8 cellular contexts compared by ENCODE assay signal in the genomic region with DNA sequence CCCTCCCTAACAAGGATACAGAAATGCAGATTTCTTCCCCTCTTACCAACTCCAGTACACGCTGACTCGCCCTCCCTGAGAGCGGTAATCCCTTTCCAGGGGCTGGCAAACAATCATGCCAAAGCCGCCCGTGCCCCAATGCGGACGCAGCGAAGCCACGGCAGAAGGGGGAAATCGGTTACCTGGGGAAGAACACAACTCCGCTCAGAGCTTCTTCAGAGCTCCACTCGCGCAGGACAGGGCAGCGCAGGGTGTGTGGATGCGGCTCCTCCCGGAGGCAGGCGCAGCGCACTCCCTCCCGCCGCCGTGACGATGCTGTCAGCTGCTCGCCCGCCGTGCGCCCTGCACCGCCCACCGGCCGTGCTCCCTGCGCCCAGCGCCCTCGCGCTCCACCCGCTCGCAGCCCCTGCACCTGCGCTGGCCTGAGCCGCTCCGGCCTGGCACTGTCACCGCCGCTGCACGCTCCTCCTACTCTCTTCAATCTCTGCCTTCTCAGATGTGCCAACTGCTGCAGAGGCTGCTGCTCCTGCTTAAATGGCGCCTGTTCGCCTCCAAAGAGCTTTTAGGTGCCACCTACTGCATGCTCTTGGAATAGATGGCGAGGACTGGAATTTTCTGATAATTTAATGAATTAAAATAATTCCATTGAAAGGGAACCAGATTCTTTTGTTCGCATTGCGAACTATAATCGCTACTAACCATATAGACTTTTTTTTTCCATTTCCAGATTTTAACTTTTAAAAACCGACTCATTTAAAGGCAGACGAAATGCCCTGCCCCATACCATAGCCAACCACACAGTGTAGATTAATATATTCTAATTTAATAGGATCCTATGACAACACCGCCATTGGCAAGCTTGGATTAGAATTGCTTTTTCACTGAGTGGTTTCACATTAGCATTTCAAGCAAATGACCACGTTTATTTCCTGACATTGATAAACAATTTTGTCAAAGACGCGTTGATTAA. TPM values are rescaled to one million over a fixed set of nuclear protein-coding genes. Genes with fewer than 3 reads are reported as not detected.
A peak's percentile ranks its signal among the peaks of the same experiment; 100 is the strongest.
DNase-seq lines count a peak whose midpoint lies in the region; ATAC-seq, FAIRE-seq and TF ChIP-seq lines count a peak whose summit lies in the region.

A gene with protein sequence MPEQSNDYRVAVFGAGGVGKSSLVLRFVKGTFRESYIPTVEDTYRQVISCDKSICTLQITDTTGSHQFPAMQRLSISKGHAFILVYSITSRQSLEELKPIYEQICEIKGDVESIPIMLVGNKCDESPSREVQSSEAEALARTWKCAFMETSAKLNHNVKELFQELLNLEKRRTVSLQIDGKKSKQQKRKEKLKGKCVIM (minus strand): TSS at position 255 of the 970 bp plus-strand sequence. CDS start 28,997 bp downstream, outside the sequence.

- no peaks in the 10 kb centered on the region for H3K36me3 Mint-ChIP-seq in chondrocyte (ENCODE audit: low read depth)

- TF ChIP-seq CTCF in chondrocyte (IDR thresholded peaks at IDR 0.05) (peak; percentile 96), kidney (IDR thresholded peaks at IDR 0.05; ENCODE audit: borderline replicate concordance, extremely low read depth, insufficient read depth) (peak; percentile 47)

- H3K36me3 ChIP-seq in NT2/D1 (ENCODE audit: insufficient read depth, insufficient read length, low read length) = no peaks in the 10 kb centered on the region
- H3K36me3 ChIP-seq in kidney (ENCODE audit: control insufficient read depth in 1 of 2, insufficient read depth in 2 of 2, low read length in 2 of 2) = no peaks in the 10 kb centered on the region

- no peaks in the 10 kb centered on the region for H3K4me1 ChIP-seq in NT2/D1 (ENCODE audit: insufficient read depth, insufficient read length)
- no peaks in the 10 kb centered on the region for H3K4me1 ChIP-seq in kidney (ENCODE audit: control insufficient read depth in 1 of 2, insufficient read depth in 1 of 2, low read depth in 1 of 2, low read length in 2 of 2)

- H3K27me3 Mint-ChIP-seq in chondrocyte (ENCODE audit: low read depth) = peaks cover 8% of the 10 kb centered on the region

- H3K9me3 ChIP-seq in NT2/D1 (ENCODE audit: insufficient read depth, low read length) = no peaks in the 10 kb centered on the region
- no peaks in the 10 kb centered on the region for H3K9me3 ChIP-seq in kidney (ENCODE audit: control insufficient read depth in 1 of 2, low read length in 2 of 2)

- FAIRE-seq in kidney (lab: Jason Lieb, UNC) = peak; percentile 32

- H3K9ac ChIP-seq in NT2/D1 (ENCODE audit: insufficient read length, low read depth) (peak within 1 kb of the TSS; percentile 61), kidney (ENCODE audit: low read length in 2 of 2) (no peak within 1 kb of the TSS)

- H3K9me3 Mint-ChIP-seq in chondrocyte (ENCODE audit: low read depth) = no peaks in the 10 kb centered on the region

- ATAC-seq in HG03520 (IDR thresholded peaks at IDR 0.05; ENCODE audit: unreplicated experiment) = peak; percentile 68

- H3K4me3 Mint-ChIP-seq in chondrocyte (ENCODE audit: unreplicated experiment) = peak within 1 kb of the TSS; percentile 92

- H3K27me3 ChIP-seq in NT2/D1 (ENCODE audit: insufficient read depth, insufficient read length) = peaks cover 40% of the 10 kb centered on the region

- H3K4me3 ChIP-seq in NT2/D1 (ENCODE audit: insufficient read length, low read depth) (peak within 1 kb of the TSS; percentile 54), kidney (ENCODE audit: low read length in 2 of 2) (peak within 1 kb of the TSS; percentile 57 to 64)

- DNase-seq in DMS79 (lab: John Stamatoyannopoulos, UW) = peak; percentile 55
- peak; percentile 30 for DNase-seq in NT2/D1 (ENCODE audit: low read depth, low spot score)
- DNase-seq in chondrocyte (ENCODE audit: low spot score) = no peak
- peak; percentile 89 for DNase-seq in kidney
- peak; percentile 9 for DNase-seq in stimulated activated CD4-positive, alpha-beta T cell treated with anti-CD3 and anti-CD28 coated beads, Interleukin-1b, Interleukin-23, amount 100 ng/mL, for 48 hours
- DNase-seq in NAMALWA (ENCODE audit: low spot score) = no peak
- DNase-seq in cortex of kidney (lab: John Stamatoyannopoulos, UW) = no peak

- H3K27ac Mint-ChIP-seq in chondrocyte (ENCODE audit: unreplicated experiment) = peak within 1 kb of the TSS; percentile 81

- H3K27ac ChIP-seq in kidney (ENCODE audit: low read depth in 2 of 2, low read length in 2 of 2) = peak within 1 kb of the TSS in 1 of 2 donors; percentile 74

- intact Hi-C loops in kidney (cut with DNase I) = no loop called here

- peaks cover 34% of the 10 kb centered on the region for H3K4me1 Mint-ChIP-seq in chondrocyte (ENCODE audit: low read depth)

RNA-seq across cellular contexts. Expression of the gene that starts here (rescaled TPM):
- 10.5 to 20.2 TPM (median 10.9 TPM) in 3 replicates for total RNA-seq in chondrocyte
- 0.98 TPM for total RNA-seq in kidney
- polyA plus RNA-seq in kidney (ENCODE audit: insufficient read depth, low read depth, low replicate concordance) = 1.0 TPM

Comparison
In these comparisons a context has a peak if more than half of its experiments do, and no peak if none do; other contexts are left out.
1. DNase-seq: peak in DMS79 (single experiment), NT2/D1 (single experiment), kidney (single experiment) and stimulated activated CD4-positive, alpha-beta T cell treated with anti-CD3 and anti-CD28 coated beads, Interleukin-1b, Interleukin-23, amount 100 ng/mL, for 48 hours (single experiment); none in chondrocyte (single experiment), NAMALWA (single experiment) and cortex of kidney (single experiment).